In genomic region chr3:144085964-144086363, GRCh38 we compare ENCODE assay signal across 1 cellular context.
TF ChIP-seq lines count a peak whose summit lies in the region.

No MANE protein-coding gene starts in this region.

TF ChIP-seq in WTC11, 78 proteins besides CTCF, POLR2A, EP300 and RAD21 (continued from another document):
- TF ChIP-seq FOXJ3 (CRISPR knock-in tag; IDR thresholded peaks at IDR 0.05; ENCODE audit: borderline replicate concordance) (no peak), ZNF219 (CRISPR knock-in tag; IDR thresholded peaks at IDR 0.05; ENCODE audit: borderline replicate concordance) (no peak), ELF4 (CRISPR knock-in tag; IDR thresholded peaks at IDR 0.05; ENCODE audit: low read depth) (no peak), E2F5 (CRISPR knock-in tag; IDR thresholded peaks at IDR 0.05) (no peak), ZNF317 (CRISPR knock-in tag; IDR thresholded peaks at IDR 0.05; ENCODE audit: borderline replicate concordance, low read depth) (no peak), CREM (CRISPR knock-in tag; IDR thresholded peaks at IDR 0.05) (no peak), NR2C2 (CRISPR knock-in tag; IDR thresholded peaks at IDR 0.05) (no peak), SP1 (CRISPR knock-in tag; conservative IDR thresholded peaks at IDR 0.05) (no peak), ZSCAN18 (CRISPR knock-in tag; IDR thresholded peaks at IDR 0.05) (no peak), HMGA2 (CRISPR knock-in tag; IDR thresholded peaks at IDR 0.05) (no peak)
